9 cellular contexts compared by ENCODE assay signal in genomic region chr19:41886761-41887710, GRCh38. TPM values are rescaled to one million over a fixed set of nuclear protein-coding genes. Genes with fewer than 3 reads are reported as not detected.
A peak's percentile ranks its signal among the peaks of the same experiment; 100 is the strongest.
DNase-seq lines count a peak whose midpoint lies in the region; ATAC-seq and TF ChIP-seq lines count a peak whose summit lies in the region.
"Had no signal": no experiment of that assay in that cellular context is flagged by ENCODE, and none has a peak within 500 bp of the region (broad histone marks: within the 10 kb centered on the region; RNA-seq: fewer than 3 reads in every experiment).

No MANE protein-coding gene starts in this region.

- WGBS in transverse colon (ENCODE audit: low coverage in 1 of 2), 2 donors = 45 to 59% methylated on average over 8 to 13 of the region's 13 CpGs

- no peaks in the 10 kb centered on the region for H3K27me3 Mint-ChIP-seq in activated T-cell treated with anti-CD3 and anti-CD28 coated beads, Interleukin-2, amount 50 U/mL, for 4 hours (ENCODE audit: low read depth)
- peaks cover 12% of the 10 kb centered on the region for H3K27me3 Mint-ChIP-seq in mesothelial cell of epicardium (ENCODE audit: low read depth)

- no peaks in the 10 kb centered on the region for H3K9me3 Mint-ChIP-seq in activated T-cell treated with anti-CD3 and anti-CD28 coated beads, Interleukin-2, amount 50 U/mL, for 4 hours
- no peaks in the 10 kb centered on the region for H3K9me3 Mint-ChIP-seq in mesothelial cell of epicardium

- no peak overlapping the region for H3K27ac Mint-ChIP-seq in mesothelial cell of epicardium

- H3K4me1 Mint-ChIP-seq in activated T-cell treated with anti-CD3 and anti-CD28 coated beads, Interleukin-2, amount 50 U/mL, for 4 hours (ENCODE audit: low read depth) = peaks cover 67% of the 10 kb centered on the region
- H3K4me1 Mint-ChIP-seq in mesothelial cell of epicardium = peaks cover 24% of the 10 kb centered on the region

- H3K4me3 ChIP-seq in left lung (peak overlapping the region in 1 of 2 donors; percentile 16), transverse colon (peak overlapping the region in 1 of 4 donors; percentile 31)

- TF ChIP-seq EP300 in transverse colon (IDR thresholded peaks at IDR 0.05; ENCODE audit: low read depth) = no peak

- no peaks in the 10 kb centered on the region for H3K27me3 ChIP-seq in left lung
- no peaks in the 10 kb centered on the region for H3K27me3 ChIP-seq in transverse colon

- H3K9me3 ChIP-seq in left lung (no peaks in the 10 kb centered on the region), transverse colon (no peaks in the 10 kb centered on the region)

- in situ Hi-C loops in transverse colon (cut with MboI; ENCODE audit: low pct_ligation_motif_present in 1 of 4, low pct_unique_long_range_greater_than_20kb in 1 of 4, low sequenced_read_pairs in 3 of 4) = no loop called here

- H3K36me3 ChIP-seq in left lung (peaks cover 0 to 51% of the 10 kb centered on the region in 2 donors), transverse colon (peaks cover 0 to 12% (median 4%) of the 10 kb centered on the region in 4 donors)

- peak; percentile 44 to 49 for ATAC-seq in activated T-cell treated with anti-CD3 and anti-CD28 coated beads, Interleukin-2, amount 50 U/mL, for 4 hours
- no peak for ATAC-seq in left lung
- ATAC-seq in GM19035 (IDR thresholded peaks at IDR 0.05; ENCODE audit: unreplicated experiment) = no peak

- intact Hi-C loops in left lung (cut with DNase I) = no loop called here
- intact Hi-C loops in transverse colon (cut with DNase I; ENCODE audit: low total_unique reads) = no loop called here
- intact Hi-C loops in posterior cingulate gyrus (cut with DNase I) = no loop called here

- DNase-seq in activated CD8-positive, alpha-beta memory T cell treated with anti-CD3 and anti-CD28 coated beads for 24 hours = peak; percentile 82
- no peak for DNase-seq in activated CD8-positive, alpha-beta memory T cell treated with anti-CD3 and anti-CD28 coated beads, Interleukin-2, amount 50 U/mL, for 48 hours
- DNase-seq in activated T-cell treated with anti-CD3 and anti-CD28 coated beads, Interleukin-2, amount 50 U/mL, for 4 hours = peak; percentile 50
- no peak for DNase-seq in left lung
- peak; percentile 51 for DNase-seq in transverse colon
- DNase-seq in posterior cingulate gyrus = no peak
- no peak for DNase-seq in mesothelial cell of epicardium (ENCODE audit: low spot score in 2 of 2, unreplicated experiment in 2 of 2)
- DNase-seq: cerebellar nuclear complex had no signal

- H3K27ac ChIP-seq in left lung (peak overlapping the region; percentile 67 to 68), transverse colon (peak overlapping the region; percentile 56 to 91 (median 60))

- peak overlapping the region; percentile 99 for H3K4me3 Mint-ChIP-seq in activated T-cell treated with anti-CD3 and anti-CD28 coated beads, Interleukin-2, amount 50 U/mL, for 4 hours
- no peak overlapping the region for H3K4me3 Mint-ChIP-seq in mesothelial cell of epicardium

- peaks cover 22% of the 10 kb centered on the region for H3K36me3 Mint-ChIP-seq in activated T-cell treated with anti-CD3 and anti-CD28 coated beads, Interleukin-2, amount 50 U/mL, for 4 hours (ENCODE audit: insufficient read depth)
- H3K36me3 Mint-ChIP-seq in mesothelial cell of epicardium = peaks cover 5% of the 10 kb centered on the region

- TF ChIP-seq CTCF in left lung (IDR thresholded peaks at IDR 0.05) = no peak
- no peak for TF ChIP-seq CTCF in transverse colon (IDR thresholded peaks at IDR 0.05)
- no peak for TF ChIP-seq CTCF in mesothelial cell of epicardium (IDR thresholded peaks at IDR 0.05; ENCODE audit: unreplicated experiment)

- peak; percentile 28 for TF ChIP-seq POLR2A in transverse colon (IDR thresholded peaks at IDR 0.05)

- H3K4me1 ChIP-seq in left lung = peaks cover 24 to 55% of the 10 kb centered on the region in 2 donors
- H3K4me1 ChIP-seq in transverse colon = peaks cover 23 to 48% (median 38%) of the 10 kb centered on the region in 4 donors

RNA-seq across cellular contexts. Expression of gene ARHGEF1, which starts 4.1 kb away (rescaled TPM):
- total RNA-seq in activated T-cell treated with anti-CD3 and anti-CD28 coated beads, Interleukin-2, amount 50 U/mL, for 4 hours = 100 to 1,000 TPM; 286 to 314 (median 301) TPM
- total RNA-seq in left lung = 100 to 1,000 TPM; 129 to 202 TPM
- 100 to 1,000 TPM in 2 of 4 donors, 10 to 100 TPM in 2; 64.3 to 215 (median 113) TPM for total RNA-seq in transverse colon
- 78.8 to 83.9 TPM (median 82.4 TPM) in 3 replicates for total RNA-seq in mesothelial cell of epicardium

RNA-seq across cellular contexts. Expression of gene CD79A, which starts 10.0 kb away (rescaled TPM):
- 1 to 10 TPM; 2.2 to 7.8 (median 2.7) TPM for total RNA-seq in activated T-cell treated with anti-CD3 and anti-CD28 coated beads, Interleukin-2, amount 50 U/mL, for 4 hours
- total RNA-seq in left lung (1 to 10 TPM in 1 of 2 donors, under 1 TPM in 1; 0.99 to 2.1 TPM), transverse colon (10 to 100 TPM in 1 of 4 donors, 1 to 10 TPM in 2, not detected in 1; 2.3 to 33.0 (median 8.2) TPM), mesothelial cell of epicardium (0.43 to 0.62 TPM (median 0.58 TPM) in 3 replicates)

RNA-seq across cellular contexts. Expression of gene RPS19, which starts 27.0 kb away (rescaled TPM):
- 1,000 to 10,000 TPM; 3,437 to 3,718 (median 3,468) TPM for total RNA-seq in activated T-cell treated with anti-CD3 and anti-CD28 coated beads, Interleukin-2, amount 50 U/mL, for 4 hours
- total RNA-seq in left lung (1,000 to 10,000 TPM; 1,560 to 2,044 TPM), transverse colon (1,000 to 10,000 TPM in 2 of 4 donors, 100 to 1,000 TPM in 2; 595 to 1,336 (median 1,016) TPM), mesothelial cell of epicardium (2,197 to 2,288 TPM (median 2,263 TPM) in 3 replicates)

RNA-seq across cellular contexts. Expression of gene ERFL, which starts 41.2 kb away (rescaled TPM):
- 1 to 10 TPM in 2 of 3 donors, under 1 TPM in 1; 0.83 to 2.0 (median 1.5) TPM for total RNA-seq in activated T-cell treated with anti-CD3 and anti-CD28 coated beads, Interleukin-2, amount 50 U/mL, for 4 hours
- total RNA-seq in left lung (under 1 TPM; 0.15 to 0.34 TPM), transverse colon (1 to 10 TPM in 2 of 4 donors, under 1 TPM in 2; 0.27 to 1.9 (median 0.95) TPM), mesothelial cell of epicardium (0.49 to 0.67 TPM (median 0.59 TPM) in 3 replicates)

RNA-seq across cellular contexts. Expression of gene DMRTC2, which starts 42.2 kb away (rescaled TPM):
- not detected for total RNA-seq in activated T-cell treated with anti-CD3 and anti-CD28 coated beads, Interleukin-2, amount 50 U/mL, for 4 hours
- total RNA-seq in left lung (not detected), transverse colon (not detected), mesothelial cell of epicardium (not detected in 3 replicates)

Comparison
In these comparisons a context has a peak if more than half of its experiments do, and no peak if none do; other contexts are left out.
1. DNase-seq: peak in activated CD8-positive, alpha-beta memory T cell treated with anti-CD3 and anti-CD28 coated beads for 24 hours (single experiment), activated T-cell treated with anti-CD3 and anti-CD28 coated beads, Interleukin-2, amount 50 U/mL, for 4 hours (single experiment) and transverse colon (single experiment); none in activated CD8-positive, alpha-beta memory T cell treated with anti-CD3 and anti-CD28 coated beads, Interleukin-2, amount 50 U/mL, for 48 hours (single experiment), left lung (0 of 2), posterior cingulate gyrus (0 of 10) and mesothelial cell of epicardium (0 of 2).
2. ATAC-seq: peak in activated T-cell treated with anti-CD3 and anti-CD28 coated beads, Interleukin-2, amount 50 U/mL, for 4 hours (2 of 2); none in left lung (single experiment) and GM19035 (single experiment).